ENCODE assay signal across 24 cellular contexts in the genomic region with DNA sequence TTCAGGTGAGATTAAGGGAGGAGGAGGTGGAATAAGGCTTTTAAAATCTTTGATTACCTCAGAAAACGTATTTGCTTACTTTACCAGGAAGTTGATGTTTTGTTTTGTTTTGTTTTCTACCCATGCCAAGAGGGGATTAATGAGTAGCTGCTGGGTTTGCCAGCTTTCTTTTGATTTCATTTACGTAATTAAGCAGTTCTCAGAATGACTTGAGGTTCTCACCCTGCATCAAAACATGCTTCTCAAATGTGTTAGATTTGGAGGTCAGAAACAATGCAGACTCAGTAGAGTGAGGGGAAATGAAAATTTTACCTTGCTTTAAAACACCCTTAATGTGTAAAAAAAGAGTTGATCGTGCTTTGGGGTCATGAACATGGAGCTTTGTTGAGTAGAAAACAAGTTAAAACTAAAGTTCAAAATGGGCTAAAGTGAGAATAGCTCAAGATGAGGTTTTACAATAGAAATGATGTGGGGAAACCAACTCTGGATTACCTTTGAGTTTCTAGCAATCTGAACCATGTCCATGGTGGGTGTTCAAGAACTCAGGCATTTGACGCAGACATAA.
DNase-seq lines count a peak whose midpoint lies in the region; ATAC-seq and TF ChIP-seq lines count a peak whose summit lies in the region.
"Had no signal": no experiment of that assay in that cellular context is flagged by ENCODE, and none has a peak within 500 bp of the region (broad histone marks: within the 10 kb centered on the region; RNA-seq: fewer than 3 reads in every experiment).

No MANE protein-coding gene starts in this region.

- H3K4me1 Mint-ChIP-seq in natural killer cell = peaks cover 7 to 8% of the 10 kb centered on the region in 2 donors
- peaks cover 7 to 9% (median 7%) of the 10 kb centered on the region in 4 donors for H3K4me1 Mint-ChIP-seq in naive thymus-derived CD8-positive, alpha-beta T cell
- H3K4me1 Mint-ChIP-seq: nephron had no signal

- H3K9me3 Mint-ChIP-seq in natural killer cell = no peaks in the 10 kb centered on the region
- H3K9me3 Mint-ChIP-seq in naive thymus-derived CD8-positive, alpha-beta T cell = no peaks in the 10 kb centered on the region
- H3K9me3 Mint-ChIP-seq: activated naive CD4-positive, alpha-beta T cell treated with anti-CD3 and anti-CD28 coated beads, Interleukin-2, amount 50 U/mL, for 24 hours; nephron had no signal

- no peak for TF ChIP-seq CTCF in GM10266 (IDR thresholded peaks at IDR 0.05; ENCODE audit: control insufficient read depth, insufficient read depth, low read depth, missing control alignments)
- no peak for TF ChIP-seq CTCF in natural killer cell (IDR thresholded peaks at IDR 0.05)

- ATAC-seq in GM18520 (IDR thresholded peaks at IDR 0.05; ENCODE audit: unreplicated experiment) (peak; percentile 64), HG03354 (IDR thresholded peaks at IDR 0.05; ENCODE audit: poor library complexity, severe bottlenecking, unreplicated experiment) (peak; percentile 72), natural killer cell (peak in 2 of 3 donors; percentile 32 to 52), HG03571 (IDR thresholded peaks at IDR 0.05; ENCODE audit: unreplicated experiment) (no peak)
- no peak for ATAC-seq in naive thymus-derived CD8-positive, alpha-beta T cell
- ATAC-seq: foreskin keratinocyte, HCT116, heart left ventricle, lower lobe of right lung, psoas muscle had no signal

- peak; percentile 21 for DNase-seq in GM10266 (ENCODE audit: extremely low spot score)
- DNase-seq in natural killer cell = no peak
- no peak for DNase-seq in naive thymus-derived CD8-positive, alpha-beta T cell
- DNase-seq in NCI-H345 (lab: John Stamatoyannopoulos, UW) = no peak
- DNase-seq: amygdala; COR-L47; DMS53; dorsolateral prefrontal cortex; esophagus squamous epithelium; foreskin keratinocyte; heart left ventricle; kidney; lower lobe of right lung; NCI-H1694; psoas muscle; SHP77 treated with DMSO at 0.1 percent for 48 hours; stimulated activated CD4-positive, alpha-beta T cell treated with anti-CD3 and anti-CD28 coated beads, Interleukin-15, amount 100 ng/mL, for 24 hours; stimulated activated CD4-positive, alpha-beta T cell treated with anti-CD3 and anti-CD28 coated beads, Interleukin-4, amount 100 ng/mL, for 4 hours had no signal

- peak overlapping the region in 1 of 2 donors; percentile 10 for H3K27ac Mint-ChIP-seq in natural killer cell
- H3K27ac Mint-ChIP-seq in naive thymus-derived CD8-positive, alpha-beta T cell = no peak overlapping the region
- H3K27ac Mint-ChIP-seq: activated naive CD4-positive, alpha-beta T cell treated with anti-CD3 and anti-CD28 coated beads, Interleukin-2, amount 50 U/mL, for 24 hours; nephron had no signal

- no peak overlapping the region for H3K4me3 Mint-ChIP-seq in natural killer cell
- no peak overlapping the region for H3K4me3 Mint-ChIP-seq in naive thymus-derived CD8-positive, alpha-beta T cell
- H3K4me3 Mint-ChIP-seq: activated naive CD4-positive, alpha-beta T cell treated with anti-CD3 and anti-CD28 coated beads, Interleukin-2, amount 50 U/mL, for 24 hours; nephron had no signal

- POLR2A ChIA-PET in naive thymus-derived CD8-positive, alpha-beta T cell (lab: Charles Lee) = no interaction called here

- no peaks in the 10 kb centered on the region for H3K36me3 Mint-ChIP-seq in natural killer cell
- H3K36me3 Mint-ChIP-seq in naive thymus-derived CD8-positive, alpha-beta T cell = peaks cover 0 to 9% (median 0%) of the 10 kb centered on the region in 3 donors

- intact Hi-C loops in natural killer cell (cut with micrococcal nuclease) = no loop called here

- no peaks in the 10 kb centered on the region for H3K27me3 Mint-ChIP-seq in natural killer cell (ENCODE audit: low read depth in 2 of 2)
- H3K27me3 Mint-ChIP-seq in naive thymus-derived CD8-positive, alpha-beta T cell = no peaks in the 10 kb centered on the region
- H3K27me3 Mint-ChIP-seq: activated naive CD4-positive, alpha-beta T cell treated with anti-CD3 and anti-CD28 coated beads, Interleukin-2, amount 50 U/mL, for 24 hours had no signal

Comparison
In these comparisons a context has a peak if more than half of its experiments do, and no peak if none do; other contexts are left out.
1. ATAC-seq: peak in GM18520 (single experiment), HG03354 (single experiment) and natural killer cell (2 of 3); none in naive thymus-derived CD8-positive, alpha-beta T cell (0 of 2) and HG03571 (single experiment).